ENCODE assay signal across 20 cellular contexts in genomic region chr2:232138441-232138840, GRCh38.
A peak's percentile ranks its signal among the peaks of the same experiment; 100 is the strongest.
DNase-seq lines count a peak whose midpoint lies in the region; ATAC-seq and TF ChIP-seq lines count a peak whose summit lies in the region.
"Had no signal": no experiment of that assay in that cellular context is flagged by ENCODE, and none has a peak within 500 bp of the region (broad histone marks: within the 10 kb centered on the region; RNA-seq: fewer than 3 reads in every experiment).

No MANE protein-coding gene starts in this region.

- H3K4me1 Mint-ChIP-seq in activated naive CD4-positive, alpha-beta T cell treated with anti-CD3 and anti-CD28 coated beads for 36 hours (ENCODE audit: low read depth), result peaks cover 42% of the 10 kb centered on the region
- peaks cover 27% of the 10 kb centered on the region for H3K4me1 Mint-ChIP-seq in activated naive CD4-positive, alpha-beta T cell treated with anti-CD3 and anti-CD28 coated beads, Interleukin-2, amount 10 ng/mL, durations not matched to agents 7 days and 5 days
- H3K4me1 Mint-ChIP-seq in T-helper 17 cell, result peaks cover 33% of the 10 kb centered on the region
- H3K4me1 Mint-ChIP-seq in naive thymus-derived CD4-positive, alpha-beta T cell, result peaks cover 15 to 76% (median 64%) of the 10 kb centered on the region in 7 donors

- no peak overlapping the region for H3K18ac ChIP-seq in IMR-90 (ENCODE audit: low read depth, low read length)

- H4K5ac ChIP-seq in IMR-90 (ENCODE audit: low read depth, low read length), result no peak overlapping the region

- no peaks in the 10 kb centered on the region; the same call in 1 of the 2 replicates for H3K36me3 ChIP-seq in IMR-90 (ENCODE audit: control insufficient read depth, insufficient read depth, low read length)
- no peaks in the 10 kb centered on the region for H3K36me3 ChIP-seq in naive thymus-derived CD4-positive, alpha-beta T cell (ENCODE audit: control insufficient read depth in 2 of 3, insufficient read depth in 3 of 3, low read length in 3 of 3)

- H3K36me3 Mint-ChIP-seq in activated naive CD4-positive, alpha-beta T cell treated with anti-CD3 and anti-CD28 coated beads for 36 hours (ENCODE audit: low read depth), result no peaks in the 10 kb centered on the region
- H3K36me3 Mint-ChIP-seq in activated naive CD4-positive, alpha-beta T cell treated with anti-CD3 and anti-CD28 coated beads, Interleukin-2, amount 10 ng/mL, durations not matched to agents 7 days and 5 days, result peaks cover 2% of the 10 kb centered on the region
- peaks cover 5% of the 10 kb centered on the region for H3K36me3 Mint-ChIP-seq in T-helper 17 cell (ENCODE audit: low read depth)
- H3K36me3 Mint-ChIP-seq in naive thymus-derived CD4-positive, alpha-beta T cell, result peaks cover 0 to 12% (median 1%) of the 10 kb centered on the region in 5 donors

- no peak overlapping the region for H4K91ac ChIP-seq in IMR-90 (ENCODE audit: insufficient read depth, low read depth, low read length)

- no TSS peak for BruUV-seq in IMR-90 (replicated peaks; lab: Mats Ljungman, UMichigan)

- no peak for ATAC-seq in IMR-90 (ENCODE audit: low read depth)
- ATAC-seq in T-helper 17 cell, result no peak
- no peak for ATAC-seq in naive thymus-derived CD4-positive, alpha-beta T cell
- ATAC-seq: A549 had no signal

- no peak overlapping the region for H3K56ac ChIP-seq in IMR-90 (ENCODE audit: extremely low read depth, insufficient read depth, low read length)

- no peak overlapping the region for H3K4me2 ChIP-seq in IMR-90 (ENCODE audit: low read depth, low read length)
- H3K4me2 ChIP-seq: A549 had no signal

- H3K27ac Mint-ChIP-seq in activated naive CD4-positive, alpha-beta T cell treated with anti-CD3 and anti-CD28 coated beads for 36 hours, result peak overlapping the region; percentile 21
- H3K27ac Mint-ChIP-seq in activated naive CD4-positive, alpha-beta T cell treated with anti-CD3 and anti-CD28 coated beads, Interleukin-2, amount 10 ng/mL, durations not matched to agents 7 days and 5 days, result no peak overlapping the region
- H3K27ac Mint-ChIP-seq in T-helper 17 cell, result peak overlapping the region; percentile 80
- peak overlapping the region in 7 of 9 donors; percentile 71 to 95 (median 89) for H3K27ac Mint-ChIP-seq in naive thymus-derived CD4-positive, alpha-beta T cell
- H3K27ac Mint-ChIP-seq: CD14-positive monocyte had no signal

- H3K4me3 ChIP-seq in IMR-90 (ENCODE audit: insufficient read depth, low read depth, low read length), result no peak overlapping the region
- no peak overlapping the region for H3K4me3 ChIP-seq in naive thymus-derived CD4-positive, alpha-beta T cell (ENCODE audit: low read length)
- H3K4me3 ChIP-seq: A549, GM23248, SJSA1 had no signal

- H3K27ac ChIP-seq in IMR-90 (ENCODE audit: insufficient read depth, low read length), result no peak overlapping the region
- H3K27ac ChIP-seq in naive thymus-derived CD4-positive, alpha-beta T cell (ENCODE audit: low read depth, low read length), result peak overlapping the region; percentile 56
- H3K27ac ChIP-seq: A549, SJSA1 had no signal

- no peaks in the 10 kb centered on the region; the same call in 1 of the 2 replicates for H4K20me1 ChIP-seq in IMR-90 (ENCODE audit: insufficient read depth, low read length)

- H3K9me3 ChIP-seq in IMR-90 (ENCODE audit: control insufficient read depth, insufficient read depth, low read length) (no peaks in the 10 kb centered on the region), T-helper 17 cell (ENCODE audit: control insufficient read depth, low read length, poor library complexity, severe bottlenecking) (no peaks in the 10 kb centered on the region)
- H3K9me3 ChIP-seq in naive thymus-derived CD4-positive, alpha-beta T cell (ENCODE audit: control insufficient read depth in 2 of 3, low read length in 3 of 3), result no peaks in the 10 kb centered on the region
- H3K9me3 ChIP-seq: A549, SJSA1 had no signal

- no peaks in the 10 kb centered on the region for H3K27me3 ChIP-seq in IMR-90 (ENCODE audit: control insufficient read depth, insufficient read depth, low read length)
- no peaks in the 10 kb centered on the region for H3K27me3 ChIP-seq in naive thymus-derived CD4-positive, alpha-beta T cell (ENCODE audit: control insufficient read depth in 2 of 2, insufficient read depth in 2 of 2, low read length in 2 of 2)
- H3K27me3 ChIP-seq: SJSA1 had no signal

- no peak overlapping the region for H3K23ac ChIP-seq in IMR-90 (ENCODE audit: low read depth, low read length)

- no peak overlapping the region for H3K4me3 Mint-ChIP-seq in activated naive CD4-positive, alpha-beta T cell treated with anti-CD3 and anti-CD28 coated beads for 36 hours
- H3K4me3 Mint-ChIP-seq in activated naive CD4-positive, alpha-beta T cell treated with anti-CD3 and anti-CD28 coated beads, Interleukin-2, amount 10 ng/mL, durations not matched to agents 7 days and 5 days, result no peak overlapping the region
- H3K4me3 Mint-ChIP-seq in T-helper 17 cell, result no peak overlapping the region
- H3K4me3 Mint-ChIP-seq in naive thymus-derived CD4-positive, alpha-beta T cell, result peak overlapping the region in 9 of 10 donors; percentile 12 to 71 (median 62)
- H3K4me3 Mint-ChIP-seq: CD14-positive monocyte, IgD-negative memory B cell had no signal

- POLR2A ChIA-PET in IMR-90 (lab: Charles Lee; ENCODE audit: unreplicated experiment), result no interaction called here
- POLR2A ChIA-PET in naive thymus-derived CD4-positive, alpha-beta T cell (lab: Charles Lee), result interaction anchor here (0.7 to 1.3 kb wide), 3 partner anchors 119 to 674 kb away, joined by 3 to 4 read pairs (median 3); partner anchors contain the start of gene NCL

- H3K4ac ChIP-seq in IMR-90 (ENCODE audit: low read depth, low read length), result peak overlapping the region; percentile 44; the same call in 1 of the 2 replicates

- CTCF ChIA-PET in activated naive CD4-positive, alpha-beta T cell treated with anti-CD3 and anti-CD28 coated beads for 36 hours (lab: Charles Lee), result interaction anchor here (1.0 to 4.7 kb wide), 4 partner anchors 111 to 238 kb away, joined by 3 to 49 read pairs (median 3); partner anchors contain the start of gene NPPC
- CTCF ChIA-PET in activated naive CD4-positive, alpha-beta T cell treated with anti-CD3 and anti-CD28 coated beads, Interleukin-2, amount 10 ng/mL, durations not matched to agents 7 days and 5 days (lab: Charles Lee), result interaction anchor here (1.4 to 5.3 kb wide), 3 partner anchors 12 to 213 kb away, joined by 4 to 50 read pairs (median 5); partner anchors contain the start of gene NPPC
- CTCF ChIA-PET in IMR-90 (lab: Yijun Ruan, JAX), result interaction anchor here (1.3 kb wide), 1 partner anchor 213 kb away, joined by 3 read pairs; no protein-coding TSS in a partner anchor
- CTCF ChIA-PET in naive thymus-derived CD4-positive, alpha-beta T cell (lab: Charles Lee), result interaction anchor here (0.6 to 1.1 kb wide), 2 partner anchors 218 to 607 kb away, joined by 3 read pairs; no protein-coding TSS in a partner anchor

- no peak overlapping the region for H2BK5ac ChIP-seq in IMR-90 (ENCODE audit: low read depth, low read length, poor library complexity, severe bottlenecking)

- no peak overlapping the region for H2BK120ac ChIP-seq in IMR-90 (ENCODE audit: low read depth, low read length)

- no peak for DNase-seq in activated naive CD4-positive, alpha-beta T cell treated with anti-CD3 and anti-CD28 coated beads for 36 hours
- DNase-seq in activated naive CD4-positive, alpha-beta T cell treated with anti-CD3 and anti-CD28 coated beads, Interleukin-2, amount 10 ng/mL, durations not matched to agents 7 days and 5 days, result no peak
- DNase-seq in IMR-90 (no peak), T-helper 17 cell (no peak), HCEC 1CT (no peak)
- no peak for DNase-seq in naive thymus-derived CD4-positive, alpha-beta T cell
- DNase-seq in activated CD4-positive, CD25-positive, alpha-beta regulatory T cell treated with anti-CD3 and anti-CD28 coated beads, Interleukin-2, amount 50 U/mL, for 72 hours, result no peak
- no peak for DNase-seq in activated CD4-positive, alpha-beta T cell treated with anti-CD3 and anti-CD28 coated beads for 48 hours
- DNase-seq: Calu3; DMS53; GM23248; NCI-H1417; NCI-H187 treated with DMSO at 0.1 percent for 48 hours; NCI-H446; NCI-H69; NK-92 treated with Interleukin-12 subunit alpha and Interleukin-12 subunit beta, amount 100 ng/mL, for 24 hours had no signal

- peaks cover 8% of the 10 kb centered on the region for H3K4me1 ChIP-seq in IMR-90 (ENCODE audit: control insufficient read depth, insufficient read depth, low read length)
- peaks cover 0 to 29% of the 10 kb centered on the region in 2 donors for H3K4me1 ChIP-seq in naive thymus-derived CD4-positive, alpha-beta T cell (ENCODE audit: control insufficient read depth in 2 of 2, insufficient read depth in 2 of 2, low read length in 2 of 2)
- H3K4me1 ChIP-seq: A549 had no signal

- in situ Hi-C loops in IMR-90 (cut with MboI; ENCODE audit: low sequenced_read_pairs), result no loop called here

- peak overlapping the region; percentile 67; the same call in 1 of the 2 replicates for H3K14ac ChIP-seq in IMR-90 (replicated peaks; ENCODE audit: low read depth, low read length)

- WGBS in IMR-90 (ENCODE audit: extremely low coverage in 2 of 2, insufficient read length in 1 of 2), 2 experiments, result 80% methylated on average over 1 of the region's 5 CpGs; no CpG with 5 or more reads in 1 of the 2 experiments

- TF ChIP-seq POLR2A in IMR-90 (IDR thresholded peaks at IDR 0.05; ENCODE audit: low read depth, low read length), result no peak

- dilution Hi-C loops in IMR-90 (cut with HindIII; ENCODE audit: low sequenced_read_pairs, unreplicated experiment), result no loop called here

- H4K8ac ChIP-seq in IMR-90 (ENCODE audit: low read depth in 2 of 2, low read length in 2 of 2), result no peak overlapping the region

- no peak for TF ChIP-seq CTCF in IMR-90 (conservative IDR thresholded peaks at IDR 0.05; ENCODE audit: low read depth, low read length)

- H3K9ac ChIP-seq in IMR-90 (ENCODE audit: low read depth, low read length), result no peak overlapping the region
- H3K9ac ChIP-seq: GM23248 had no signal

- TF ChIP-seq RAD21 in IMR-90 (IDR thresholded peaks at IDR 0.05; ENCODE audit: low read length), result no peak

- no peak overlapping the region for H2BK15ac ChIP-seq in IMR-90 (ENCODE audit: low read depth, low read length)

- peak overlapping the region; percentile 33; the same call in 1 of the 2 replicates for H2BK20ac ChIP-seq in IMR-90 (ENCODE audit: low read depth, low read length)

- peaks cover 3 to 13% of the 10 kb centered on the region in 2 experiments; a peak in 2 of 4 replicates for H3K79me1 ChIP-seq in IMR-90 (ENCODE audit: low read depth in 1 of 2, low read length in 2 of 2)

- H3K27me3 Mint-ChIP-seq in activated naive CD4-positive, alpha-beta T cell treated with anti-CD3 and anti-CD28 coated beads for 36 hours (ENCODE audit: low read depth), result no peaks in the 10 kb centered on the region
- H3K27me3 Mint-ChIP-seq in activated naive CD4-positive, alpha-beta T cell treated with anti-CD3 and anti-CD28 coated beads, Interleukin-2, amount 10 ng/mL, durations not matched to agents 7 days and 5 days, result no peaks in the 10 kb centered on the region
- H3K27me3 Mint-ChIP-seq in T-helper 17 cell, result no peaks in the 10 kb centered on the region
- H3K27me3 Mint-ChIP-seq in naive thymus-derived CD4-positive, alpha-beta T cell, result no peaks in the 10 kb centered on the region
- H3K27me3 Mint-ChIP-seq: IgD-negative memory B cell had no signal

- intact Hi-C loops in activated naive CD4-positive, alpha-beta T cell treated with anti-CD3 and anti-CD28 coated beads for 36 hours (cut with micrococcal nuclease), result no loop called here
- intact Hi-C loops in IMR-90 (cut with micrococcal nuclease), result loop anchor here (2.0 kb wide), 1 partner anchor 214 kb away; no protein-coding TSS in a partner anchor
- intact Hi-C loops in naive thymus-derived CD4-positive, alpha-beta T cell (cut with micrococcal nuclease), result loop anchor here in 1 of 2 donors (5.0 kb wide), 2 partner anchors 179 to 304 kb away; no protein-coding TSS in a partner anchor

- H2AFZ ChIP-seq in IMR-90 (replicated peaks; ENCODE audit: low read length, poor library complexity), result no peak overlapping the region
- H2AFZ ChIP-seq: GM23248 had no signal

- H3K9me3 Mint-ChIP-seq in activated naive CD4-positive, alpha-beta T cell treated with anti-CD3 and anti-CD28 coated beads for 36 hours, result no peaks in the 10 kb centered on the region
- no peaks in the 10 kb centered on the region for H3K9me3 Mint-ChIP-seq in activated naive CD4-positive, alpha-beta T cell treated with anti-CD3 and anti-CD28 coated beads, Interleukin-2, amount 10 ng/mL, durations not matched to agents 7 days and 5 days
- no peaks in the 10 kb centered on the region for H3K9me3 Mint-ChIP-seq in naive thymus-derived CD4-positive, alpha-beta T cell
- H3K9me3 Mint-ChIP-seq: CD14-positive monocyte, IgD-negative memory B cell had no signal

- peaks cover 7% of the 10 kb centered on the region; the same call in 1 of the 2 replicates for H3K9me1 ChIP-seq in IMR-90 (ENCODE audit: insufficient read depth, low read length)

- no peak overlapping the region for H2AK9ac ChIP-seq in IMR-90 (replicated peaks; ENCODE audit: low read depth, low read length, poor library complexity)

- 0 out of 2 replicates have a peak overlapping the region, but pooled peaks have one; percentile 35 for H2AK5ac ChIP-seq in IMR-90 (ENCODE audit: low read depth, low read length)

Comparison
In these comparisons a context has a peak if more than half of its experiments do, and no peak if none do; other contexts are left out.
1. H3K4me3 Mint-ChIP-seq: peak in naive thymus-derived CD4-positive, alpha-beta T cell (9 of 10); none in activated naive CD4-positive, alpha-beta T cell treated with anti-CD3 and anti-CD28 coated beads for 36 hours (single experiment), activated naive CD4-positive, alpha-beta T cell treated with anti-CD3 and anti-CD28 coated beads, Interleukin-2, amount 10 ng/mL, durations not matched to agents 7 days and 5 days (single experiment) and T-helper 17 cell (single experiment).